18 cellular contexts compared by ENCODE assay signal in the genomic region with DNA sequence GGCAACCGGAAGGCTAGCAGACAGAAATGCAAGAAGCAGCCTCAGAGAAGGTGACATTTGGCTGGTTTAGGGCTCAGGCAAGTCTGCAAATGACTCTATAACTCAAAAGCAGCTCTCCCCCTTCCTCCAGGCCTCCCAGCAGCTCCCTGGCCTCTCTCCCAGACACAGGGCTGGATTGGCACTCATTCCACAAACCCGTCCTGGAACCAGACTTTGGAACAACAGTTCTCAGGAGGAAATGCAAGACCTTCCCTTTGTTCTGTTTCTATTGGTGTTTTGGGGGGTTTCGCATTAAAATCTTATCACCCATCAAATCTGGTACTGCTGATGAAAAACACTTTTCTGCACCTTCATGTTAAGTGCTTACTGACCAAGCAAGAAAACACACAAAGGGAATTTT. TPM values are rescaled to one million over a fixed set of nuclear protein-coding genes. Genes with fewer than 3 reads are reported as not detected.
DNase-seq lines count a peak whose midpoint lies in the region; ATAC-seq and TF ChIP-seq lines count a peak whose summit lies in the region.
"Had no signal": no experiment of that assay in that cellular context is flagged by ENCODE, and none has a peak within 500 bp of the region (broad histone marks: within the 10 kb centered on the region; RNA-seq: fewer than 3 reads in every experiment).

No MANE protein-coding gene starts in this region.

- peaks cover 13% of the 10 kb centered on the region for H3K36me3 Mint-ChIP-seq in glutamatergic neuron (ENCODE audit: unreplicated experiment)
- peaks cover 45% of the 10 kb centered on the region for H3K36me3 Mint-ChIP-seq in activated CD4-positive, alpha-beta memory T cell treated with anti-CD3 and anti-CD28 coated beads, Interleukin-2, amount 10 ng/mL, durations not matched to agents 7 days and 5 days (ENCODE audit: low read depth)

- no peak overlapping the region for H3K27ac Mint-ChIP-seq in glutamatergic neuron (ENCODE audit: unreplicated experiment)
- no peak overlapping the region for H3K27ac Mint-ChIP-seq in activated CD4-positive, alpha-beta memory T cell treated with anti-CD3 and anti-CD28 coated beads, Interleukin-2, amount 10 ng/mL, durations not matched to agents 7 days and 5 days

- CTCF ChIA-PET in activated CD4-positive, alpha-beta memory T cell treated with anti-CD3 and anti-CD28 coated beads, Interleukin-2, amount 10 ng/mL, durations not matched to agents 7 days and 5 days (lab: Charles Lee), result interaction anchor here (1.0 kb wide), 1 partner anchor 36 kb away, joined by 3 read pairs; no protein-coding TSS in a partner anchor

- H3K9me3 Mint-ChIP-seq in glutamatergic neuron (ENCODE audit: unreplicated experiment), result peaks cover 3% of the 10 kb centered on the region
- peaks cover 4% of the 10 kb centered on the region for H3K9me3 Mint-ChIP-seq in activated CD4-positive, alpha-beta memory T cell treated with anti-CD3 and anti-CD28 coated beads, Interleukin-2, amount 10 ng/mL, durations not matched to agents 7 days and 5 days

- DNase-seq in AG20443 (ENCODE audit: low spot score) (peak; percentile 88), amygdala (lab: John Stamatoyannopoulos, UW) (peak in 32 of 56 donors; percentile 7 to 73 (median 22)), posterior cingulate gyrus (peak; percentile 46 to 93 (median 67)), glutamatergic neuron (no peak), SW480 (ENCODE audit: low spot score) (no peak)
- DNase-seq in activated CD4-positive, alpha-beta memory T cell treated with anti-CD3 and anti-CD28 coated beads, Interleukin-2, amount 10 ng/mL, durations not matched to agents 7 days and 5 days, result no peak
- DNase-seq: activated CD4-positive, alpha-beta T cell treated with anti-CD3 and anti-CD28 coated beads, Interleukin-2, amount 50 U/mL, for 1 hour; activated effector memory CD4-positive, alpha-beta T cell treated with anti-CD3 and anti-CD28 coated beads, Interleukin-2, amount 50 U/mL, for 16 hours; BE2C; EL; NCI-H2107; stimulated activated CD4-positive, alpha-beta T cell treated with anti-CD3 and anti-CD28 coated beads, Interleukin-15, amount 100 ng/mL, for 24 hours had no signal

- 36 to 43% methylated on average over 2 to 3 of the region's 3 CpGs for WGBS in gastroesophageal sphincter (ENCODE audit: low coverage in 1 of 2), 2 donors

- POLR2A ChIA-PET in activated CD4-positive, alpha-beta memory T cell treated with anti-CD3 and anti-CD28 coated beads, Interleukin-2, amount 10 ng/mL, durations not matched to agents 7 days and 5 days (lab: Charles Lee), result no interaction called here

- peak overlapping the region in 3 of 4 donors; percentile 24 to 60 (median 52) for H3K27ac ChIP-seq in gastroesophageal sphincter

- no peak overlapping the region for H3K4me3 Mint-ChIP-seq in glutamatergic neuron (ENCODE audit: unreplicated experiment)
- H3K4me3 Mint-ChIP-seq in activated CD4-positive, alpha-beta memory T cell treated with anti-CD3 and anti-CD28 coated beads, Interleukin-2, amount 10 ng/mL, durations not matched to agents 7 days and 5 days, result no peak overlapping the region
- H3K4me3 Mint-ChIP-seq: neural crest cell had no signal

- no peaks in the 10 kb centered on the region for H3K9me3 ChIP-seq in gastroesophageal sphincter
- H3K9me3 ChIP-seq: BE2C had no signal

- no peak for TF ChIP-seq CTCF in gastroesophageal sphincter (IDR thresholded peaks at IDR 0.05)
- TF ChIP-seq CTCF in glutamatergic neuron (IDR thresholded peaks at IDR 0.05; ENCODE audit: partially characterized antibody, unreplicated experiment), result no peak

- intact Hi-C loops in posterior cingulate gyrus (cut with DNase I), result no loop called here

- H3K4me1 Mint-ChIP-seq in glutamatergic neuron (ENCODE audit: low read depth, unreplicated experiment), result peaks cover 5% of the 10 kb centered on the region
- H3K4me1 Mint-ChIP-seq in activated CD4-positive, alpha-beta memory T cell treated with anti-CD3 and anti-CD28 coated beads, Interleukin-2, amount 10 ng/mL, durations not matched to agents 7 days and 5 days, result no peaks in the 10 kb centered on the region
- H3K4me1 Mint-ChIP-seq: neural crest cell had no signal

- no peak for TF ChIP-seq POLR2A in gastroesophageal sphincter (IDR thresholded peaks at IDR 0.05)

- no peak overlapping the region for H3K4me3 ChIP-seq in gastroesophageal sphincter

- no peaks in the 10 kb centered on the region for H3K27me3 ChIP-seq in gastroesophageal sphincter
- H3K27me3 ChIP-seq: BE2C had no signal

- peaks cover 0 to 18% (median 12%) of the 10 kb centered on the region in 3 donors for H3K4me1 ChIP-seq in gastroesophageal sphincter
- H3K4me1 ChIP-seq: BE2C had no signal

- ATAC-seq in gastroesophageal sphincter, result peak; percentile 71
- ATAC-seq in GM18867 (IDR thresholded peaks at IDR 0.05; ENCODE audit: unreplicated experiment), result no peak

- TF ChIP-seq EP300 in gastroesophageal sphincter (IDR thresholded peaks at IDR 0.05), result no peak

- peaks cover 3% of the 10 kb centered on the region for H3K27me3 Mint-ChIP-seq in glutamatergic neuron (ENCODE audit: unreplicated experiment)
- no peaks in the 10 kb centered on the region for H3K27me3 Mint-ChIP-seq in activated CD4-positive, alpha-beta memory T cell treated with anti-CD3 and anti-CD28 coated beads, Interleukin-2, amount 10 ng/mL, durations not matched to agents 7 days and 5 days

- H3K36me3 ChIP-seq in gastroesophageal sphincter, result peaks cover 0 to 64% of the 10 kb centered on the region in 2 donors

RNA-seq across cellular contexts. Expression of gene EFCAB10, which starts 40.3 kb away (rescaled TPM):
- total RNA-seq in gastroesophageal sphincter, result under 1 TPM in 1 of 4 donors, not detected in 3; 0.40 TPM
- not detected for total RNA-seq in glutamatergic neuron (ENCODE audit: unreplicated experiment)
- not detected for total RNA-seq in activated CD4-positive, alpha-beta memory T cell treated with anti-CD3 and anti-CD28 coated beads, Interleukin-2, amount 10 ng/mL, durations not matched to agents 7 days and 5 days
- total RNA-seq: LHCN-M2; OCI-LY7; T-helper 2 cell treated with Interferon-gamma antibody and Interleukin-4, amounts not matched to agents 100 ng/mL and 5 ng/mL, for 36 hours had no signal

Comparison
In these comparisons a context has a peak if more than half of its experiments do, and no peak if none do; other contexts are left out.
1. DNase-seq: peak in AG20443 (single experiment), amygdala (32 of 56) and posterior cingulate gyrus (10 of 10); none in glutamatergic neuron (single experiment), activated CD4-positive, alpha-beta memory T cell treated with anti-CD3 and anti-CD28 coated beads, Interleukin-2, amount 10 ng/mL, durations not matched to agents 7 days and 5 days (single experiment) and SW480 (single experiment).